ENCODE assay signal across 18 cellular contexts in the genomic region with DNA sequence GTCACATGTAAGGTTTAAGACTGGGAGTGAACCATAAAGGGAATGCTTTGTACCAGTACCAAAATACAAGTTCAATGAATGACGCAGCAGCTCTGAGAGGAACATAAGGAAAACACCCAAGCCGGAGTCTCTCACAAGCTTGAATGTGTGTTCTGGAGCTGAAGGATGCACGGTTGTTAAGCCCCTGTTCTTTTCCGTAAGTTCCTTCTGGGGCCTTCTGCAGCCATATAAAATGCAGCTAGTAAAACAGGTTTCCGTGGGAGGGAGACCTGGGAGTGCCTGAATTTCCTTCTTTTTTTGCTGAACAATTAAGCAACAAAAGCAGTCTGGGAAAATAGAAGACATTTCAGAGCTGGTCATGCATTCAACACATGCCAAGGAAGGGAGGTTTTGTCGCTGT.
DNase-seq lines count a peak whose midpoint lies in the region; ATAC-seq and TF ChIP-seq lines count a peak whose summit lies in the region.
"Had no signal": no experiment of that assay in that cellular context is flagged by ENCODE, and none has a peak within 500 bp of the region (broad histone marks: within the 10 kb centered on the region; RNA-seq: fewer than 3 reads in every experiment).

No MANE protein-coding gene starts in this region.

- H3K27me3 Mint-ChIP-seq in T-helper 17 cell, result peaks cover 16% of the 10 kb centered on the region

- no peak for TF ChIP-seq POLR2A in prostate gland (IDR thresholded peaks at IDR 0.05)

- DNase-seq in Ammon's horn (ENCODE audit: low spot score), result peak; percentile 12
- DNase-seq in colonic mucosa, result peak; percentile 72
- peak; percentile 37 for DNase-seq in hepatocyte (ENCODE audit: low spot score)
- peak; percentile 76 for DNase-seq in prostate gland (ENCODE audit: low spot score)
- DNase-seq in H7, result no peak
- no peak for DNase-seq in T-helper 17 cell
- DNase-seq in SIG-M5 treated with dmso at 0.1 percent for 504 hours (lab: John Stamatoyannopoulos, UW; ENCODE audit: unreplicated experiment), result no peak
- DNase-seq: activated effector memory CD4-positive, alpha-beta T cell treated with Interleukin-2 at 50 U/mL for 16 hours; amniotic stem cell; CD8-positive, alpha-beta T cell; cerebellar nuclear complex; GM23248; NK-92 treated with Interleukin-12 subunit alpha and Interleukin-12 subunit beta, amount 100 ng/mL, for 24 hours; SHP77; stimulated activated naive CD8-positive, alpha-beta T cell treated with anti-CD3 and anti-CD28 coated beads, Interleukin-15, Interleukin-2, amounts not matched to agents 100 U/mL and 50 U/mL, for 24 hours had no signal

- no peaks in the 10 kb centered on the region for H4K20me1 ChIP-seq in hepatocyte (ENCODE audit: insufficient read depth, poor library complexity, severe bottlenecking)

- no peaks in the 10 kb centered on the region for H3K9me3 ChIP-seq in colonic mucosa
- H3K9me3 ChIP-seq in hepatocyte (ENCODE audit: low read depth), result no peaks in the 10 kb centered on the region
- no peaks in the 10 kb centered on the region for H3K9me3 ChIP-seq in prostate gland
- H3K9me3 ChIP-seq in T-helper 17 cell (ENCODE audit: control insufficient read depth, low read length, poor library complexity, severe bottlenecking), result peaks cover 3% of the 10 kb centered on the region

- no peaks in the 10 kb centered on the region for H3K9me2 ChIP-seq in hepatocyte (replicated peaks; ENCODE audit: insufficient read depth)

- peak overlapping the region; percentile 35 for H3K4me2 ChIP-seq in hepatocyte

- WGBS in hepatocyte (ENCODE audit: low lambda C conversion rate, missing lambda C conversion rate), result 52% methylated on average over 6 of the region's 6 CpGs
- WGBS in prostate gland, result 27% methylated on average over 6 of the region's 6 CpGs

- H3K27ac Mint-ChIP-seq in T-helper 17 cell, result no peak overlapping the region
- H3K27ac Mint-ChIP-seq: CD8-positive, alpha-beta T cell had no signal

- H3K27me3 ChIP-seq in colonic mucosa (no peaks in the 10 kb centered on the region), hepatocyte (no peaks in the 10 kb centered on the region), prostate gland (replicated peaks; ENCODE audit: insufficient read depth) (no peaks in the 10 kb centered on the region), H7 (ENCODE audit: control insufficient read depth, insufficient read depth, low read length) (no peaks in the 10 kb centered on the region)

- H3K4me3 Mint-ChIP-seq in T-helper 17 cell, result no peak overlapping the region
- H3K4me3 Mint-ChIP-seq: CD8-positive, alpha-beta T cell had no signal

- H3K36me3 Mint-ChIP-seq in T-helper 17 cell (ENCODE audit: low read depth), result no peaks in the 10 kb centered on the region
- H3K36me3 Mint-ChIP-seq: CD8-positive, alpha-beta T cell had no signal

- peaks cover 3% of the 10 kb centered on the region for H3K4me1 ChIP-seq in colonic mucosa
- peaks cover 6% of the 10 kb centered on the region for H3K4me1 ChIP-seq in hepatocyte (ENCODE audit: insufficient read depth)
- no peaks in the 10 kb centered on the region for H3K4me1 ChIP-seq in prostate gland (replicated peaks)
- H3K4me1 ChIP-seq: parathyroid adenoma had no signal

- peak overlapping the region; percentile 4 for H2AFZ ChIP-seq in hepatocyte
- H2AFZ ChIP-seq: GM23248, parathyroid adenoma had no signal

- H3K4me1 Mint-ChIP-seq in T-helper 17 cell, result no peaks in the 10 kb centered on the region

- intact Hi-C loops in colonic mucosa (cut with DNase I), result no loop called here
- intact Hi-C loops in prostate gland (cut with DNase I), result no loop called here

- ATAC-seq in T-helper 17 cell (no peak), GM18909 (IDR thresholded peaks at IDR 0.05; ENCODE audit: poor library complexity, unreplicated experiment) (no peak)
- ATAC-seq: activated CD4-positive, CD25-positive, alpha-beta regulatory T cell treated with anti-CD3 and anti-CD28 coated beads, Interleukin-2, amount 50 U/mL, for 24 hours; CD8-positive, alpha-beta T cell; stimulated activated naive CD8-positive, alpha-beta T cell treated with anti-CD3 and anti-CD28 coated beads, Interleukin-15, Interleukin-2, amounts not matched to agents 100 U/mL and 50 U/mL, for 24 hours had no signal

- no peak for TF ChIP-seq CTCF in colonic mucosa (IDR thresholded peaks at IDR 0.05)
- no peak for TF ChIP-seq CTCF in hepatocyte (IDR thresholded peaks at IDR 0.05; ENCODE audit: poor library complexity)
- no peak for TF ChIP-seq CTCF in prostate gland (IDR thresholded peaks at IDR 0.05)

- H3K27ac ChIP-seq in colonic mucosa (peak overlapping the region; percentile 90), hepatocyte (peak overlapping the region; percentile 57), prostate gland (peak overlapping the region; percentile 65 to 77)
- H3K27ac ChIP-seq: GM23248, parathyroid adenoma had no signal

- H3K79me2 ChIP-seq in hepatocyte, result no peaks in the 10 kb centered on the region
- H3K79me2 ChIP-seq: parathyroid adenoma had no signal

- peak overlapping the region in 1 of 2 donors; percentile 70 for H3K9ac ChIP-seq in colonic mucosa (ENCODE audit: low read depth in 2 of 2, low read length in 2 of 2)
- H3K9ac ChIP-seq: GM23248, parathyroid adenoma had no signal

- H3K4me3 ChIP-seq in colonic mucosa (peak overlapping the region; percentile 1), hepatocyte (no peak overlapping the region), prostate gland (peak overlapping the region in 1 of 2 donors; percentile 7), H7 (ENCODE audit: insufficient read depth, low read depth, low read length) (no peak overlapping the region)
- H3K4me3 ChIP-seq: GM23248 had no signal

- H3K36me3 ChIP-seq in colonic mucosa, result no peaks in the 10 kb centered on the region
- H3K36me3 ChIP-seq in hepatocyte (replicated peaks; ENCODE audit: insufficient read depth, low read depth), result no peaks in the 10 kb centered on the region
- H3K36me3 ChIP-seq in prostate gland, result no peaks in the 10 kb centered on the region
- no peaks in the 10 kb centered on the region for H3K36me3 ChIP-seq in H7 (replicated peaks; ENCODE audit: control insufficient read depth, insufficient read depth, low read length)

Comparison
In these comparisons a context has a peak if more than half of its experiments do, and no peak if none do; other contexts are left out.
1. DNase-seq: peak in Ammon's horn (single experiment), colonic mucosa (single experiment), hepatocyte (single experiment) and prostate gland (single experiment); none in H7 (single experiment), T-helper 17 cell (0 of 3) and SIG-M5 treated with dmso at 0.1 percent for 504 hours (single experiment).
2. Peak in every context shown above with its lines, with median percentiles within 50 percentile points of each other: H3K27ac ChIP-seq.